8 cellular contexts compared by ENCODE assay signal in genomic region chr11:17206448-17206847, GRCh38. TPM values are rescaled to one million over a fixed set of nuclear protein-coding genes. Genes with fewer than 3 reads are reported as not detected.
DNase-seq lines count a peak whose midpoint lies in the region; TF ChIP-seq lines count a peak whose summit lies in the region.

No MANE protein-coding gene starts in this region.

- no peak overlapping the region for H3K9ac ChIP-seq in rectal smooth muscle tissue (ENCODE audit: low read length)

- no peaks in the 10 kb centered on the region; the same call in 1 of the 2 replicates for H3K36me3 ChIP-seq in GM06990 (ENCODE audit: control insufficient read depth, insufficient read depth, low read length)
- H3K36me3 ChIP-seq in SJCRH30, result peaks cover 3% of the 10 kb centered on the region; the same call in 1 of the 2 replicates
- H3K36me3 ChIP-seq in rectal smooth muscle tissue (ENCODE audit: control insufficient read depth, insufficient read depth, low read length), result no peaks in the 10 kb centered on the region
- no peaks in the 10 kb centered on the region for H3K36me3 ChIP-seq in effector memory CD4-positive, alpha-beta T cell (ENCODE audit: control insufficient read depth, insufficient read depth, low read length)

- no peaks in the 10 kb centered on the region; the same call in 1 of the 2 replicates for H3K4me1 ChIP-seq in SJCRH30
- peaks cover 9% of the 10 kb centered on the region for H3K4me1 ChIP-seq in rectal smooth muscle tissue (ENCODE audit: control insufficient read depth, insufficient read depth, low read length)
- peaks cover 9% of the 10 kb centered on the region for H3K4me1 ChIP-seq in effector memory CD4-positive, alpha-beta T cell (ENCODE audit: control insufficient read depth, insufficient read depth, low read length, poor library complexity, severe bottlenecking)

- H3K27ac ChIP-seq in SJCRH30 (no peak overlapping the region), rectal smooth muscle tissue (ENCODE audit: low read depth, low read length) (no peak overlapping the region)
- no peak overlapping the region for H3K27ac ChIP-seq in effector memory CD4-positive, alpha-beta T cell (ENCODE audit: insufficient read depth, low read length, poor library complexity, severe bottlenecking)

- H3K4me3 ChIP-seq in GM06990 (replicated peaks; ENCODE audit: low read depth, low read length), result peak overlapping the region; percentile 88
- H3K4me3 ChIP-seq in SJCRH30, result peak overlapping the region; percentile 71
- peak overlapping the region; percentile 67 for H3K4me3 ChIP-seq in fibroblast of mammary gland (ENCODE audit: control insufficient read depth, low read depth, low read length)
- peak overlapping the region; percentile 90 for H3K4me3 ChIP-seq in rectal smooth muscle tissue (ENCODE audit: low read length)
- H3K4me3 ChIP-seq in effector memory CD4-positive, alpha-beta T cell (ENCODE audit: insufficient read depth, low read depth, low read length, poor library complexity, severe bottlenecking), result no peak overlapping the region

- no peak for DNase-seq in GM06990 (ENCODE audit: extremely low read depth, insufficient read length)
- DNase-seq in SJCRH30, result no peak
- no peak for DNase-seq in fibroblast of mammary gland (ENCODE audit: low read depth)
- no peak for DNase-seq in globus pallidus (ENCODE audit: low spot score)
- no peak for DNase-seq in AML-193 (lab: John Stamatoyannopoulos, UW)
- DNase-seq in DMS79 treated with DMSO at 0.1 percent for 48 hours (lab: John Stamatoyannopoulos, UW), result no peak
- no peak for DNase-seq in effector memory CD4-positive, alpha-beta T cell

- H3K27me3 ChIP-seq in GM06990 (replicated peaks; ENCODE audit: control insufficient read depth, insufficient read depth, low read length) (no peaks in the 10 kb centered on the region), SJCRH30 (no peaks in the 10 kb centered on the region), rectal smooth muscle tissue (ENCODE audit: control insufficient read depth, insufficient read depth, low read length) (no peaks in the 10 kb centered on the region)
- no peaks in the 10 kb centered on the region for H3K27me3 ChIP-seq in effector memory CD4-positive, alpha-beta T cell (replicated peaks; ENCODE audit: control insufficient read depth, insufficient read depth, low read length, poor library complexity, severe bottlenecking)

- no peak for TF ChIP-seq CTCF in GM06990 (IDR thresholded peaks at IDR 0.05; ENCODE audit: insufficient read depth, low read length, poor library complexity, severe bottlenecking)
- TF ChIP-seq CTCF in fibroblast of mammary gland (conservative IDR thresholded peaks at IDR 0.05; ENCODE audit: control insufficient read depth, insufficient read depth, low read depth, low read length), result no peak

- H3K9me3 ChIP-seq in SJCRH30 (replicated peaks), result no peaks in the 10 kb centered on the region
- no peaks in the 10 kb centered on the region for H3K9me3 ChIP-seq in effector memory CD4-positive, alpha-beta T cell (ENCODE audit: control insufficient read depth, low read length)

RNA-seq across cellular contexts. Expression of gene PIK3C2A, which starts 1.3 kb away (rescaled TPM):
- total RNA-seq in SJCRH30 (2014; rRNA removed; shearing (Covaris generic)), result 61.0 and 64.3 TPM in 2 replicates
